Comparison of ENCODE assay signal across 8 cellular contexts in genomic region chr5:179060116-179061008, GRCh38. TPM values are rescaled to one million over a fixed set of nuclear protein-coding genes. Genes with fewer than 3 reads are reported as not detected.
DNase-seq lines count a peak whose midpoint lies in the region; ATAC-seq, FAIRE-seq and TF ChIP-seq lines count a peak whose summit lies in the region.

TSS of gene ZNF354C (plus strand) at chr5:179060373. CDS start at chr5:179062069, 1,696 bp downstream.

- no peak for FAIRE-seq in bronchial epithelial cell (lab: Jason Lieb, UNC)

- H3K36me3 ChIP-seq in HUES64 (ENCODE audit: insufficient read depth, low read length) (no peaks in the 10 kb centered on the region), bronchial epithelial cell (ENCODE audit: control insufficient read depth, insufficient read depth, low read length) (no peaks in the 10 kb centered on the region), iPS-18a (ENCODE audit: control insufficient read depth, low read depth, low read length) (no peaks in the 10 kb centered on the region), gastrocnemius medialis (peaks cover 0 to 35% of the 10 kb centered on the region in 2 donors)

- H3K9ac ChIP-seq in HUES64 (ENCODE audit: low read depth, low read length) = peak within 1 kb of the TSS; percentile 72
- no peak within 1 kb of the TSS for H3K9ac ChIP-seq in iPS-18a (ENCODE audit: low read length)

- DNase-seq in activated CD4-positive, CD25-positive, alpha-beta regulatory T cell treated with anti-CD3 and anti-CD28 coated beads, Interleukin-2, amount 50 U/mL, for 16 hours (ENCODE audit: low read depth, low spot score) = peak; percentile 73
- DNase-seq in bronchial epithelial cell (ENCODE audit: low read depth) = peak; percentile 60
- DNase-seq in gastrocnemius medialis = peak; percentile 74 to 77
- no peak for DNase-seq in NCI-H2107 (lab: John Stamatoyannopoulos, UW)
- DNase-seq in NK-92 (lab: John Stamatoyannopoulos, UW; ENCODE audit: unreplicated experiment) = no peak

- H3K27me3 ChIP-seq in HUES64 (ENCODE audit: insufficient read depth, low read length) = no peaks in the 10 kb centered on the region
- H3K27me3 ChIP-seq in bronchial epithelial cell (ENCODE audit: control insufficient read depth, insufficient read depth, low read length) = no peaks in the 10 kb centered on the region
- H3K27me3 ChIP-seq in iPS-18a (ENCODE audit: control insufficient read depth, insufficient read depth, low read length) = no peaks in the 10 kb centered on the region
- H3K27me3 ChIP-seq in gastrocnemius medialis = peaks cover 0 to 4% (median 0%) of the 10 kb centered on the region in 3 donors

- peak in 1 of 2 donors; percentile 48 for TF ChIP-seq POLR2A in gastrocnemius medialis (IDR thresholded peaks at IDR 0.05)

- in situ Hi-C loops in gastrocnemius medialis (cut with MboI; ENCODE audit: low sequenced_read_pairs in 4 of 4) = loop anchor here (5.0 to 25.0 kb wide), 5 partner anchors 203 to 336 kb away; partner anchors contain the start of genes ZNF354B (in 4 of the 4) and ZNF354A (in 2 of the 4)

- peaks cover 3% of the 10 kb centered on the region; the same call in 1 of the 2 replicates for H3K4me1 ChIP-seq in HUES64 (ENCODE audit: insufficient read depth, low read length)
- no peaks in the 10 kb centered on the region for H3K4me1 ChIP-seq in iPS-18a (ENCODE audit: control insufficient read depth, low read depth, low read length)
- peaks cover 5 to 7% of the 10 kb centered on the region in 2 donors for H3K4me1 ChIP-seq in gastrocnemius medialis

- intact Hi-C loops in gastrocnemius medialis (cut with DNase I; ENCODE audit: low total_unique reads) = loop anchor here (1.0 to 2.0 kb wide), 5 partner anchors 37 to 1232 kb away; partner anchors contain the start of genes MAPK9, ZNF354A, ZNF354B and ZNF879

- ATAC-seq in GM18498 (IDR thresholded peaks at IDR 0.05; ENCODE audit: unreplicated experiment) = peak; percentile 91
- ATAC-seq in gastrocnemius medialis = peak; percentile 90 to 95

- 54% methylated on average over 81 of the region's 81 CpGs for WGBS in HUES64

- H3K27ac ChIP-seq in HUES64 (ENCODE audit: low read depth, low read length) (no peak within 1 kb of the TSS), iPS-18a (ENCODE audit: low read length) (no peak within 1 kb of the TSS), gastrocnemius medialis (peak within 1 kb of the TSS; percentile 63 to 76 (median 74))

- H3K4me3 ChIP-seq in HUES64 (ENCODE audit: low read length) (peak within 1 kb of the TSS; percentile 74), bronchial epithelial cell (ENCODE audit: low read depth, low read length) (peak within 1 kb of the TSS; percentile 58), iPS-18a (ENCODE audit: low read length) (peak within 1 kb of the TSS; percentile 46), gastrocnemius medialis (peak within 1 kb of the TSS; percentile 71 to 91 (median 84))

- H3K9me3 ChIP-seq in HUES64 (ENCODE audit: insufficient read depth, low read depth, low read length) (peaks cover 71% of the 10 kb centered on the region), iPS-18a (ENCODE audit: control insufficient read depth, low read depth, low read length) (peaks cover 23% of the 10 kb centered on the region), gastrocnemius medialis (peaks cover 0 to 6% (median 0%) of the 10 kb centered on the region in 3 donors)

- TF ChIP-seq CTCF in bronchial epithelial cell (IDR thresholded peaks at IDR 0.05; ENCODE audit: insufficient read depth, low read length, severe bottlenecking) (no peak), gastrocnemius medialis (IDR thresholded peaks at IDR 0.05 in 4 of 5, conservative IDR thresholded peaks at IDR 0.05 in 1 of 5) (peak in 1 of 5 experiments; percentile 15)

RNA-seq across cellular contexts. Expression of gene ZNF354C, which starts in this region (rescaled TPM):
- 2.8 TPM for polyA plus RNA-seq in HUES64 (2013, experiment 1 of 2)
- 4.4 TPM for polyA plus RNA-seq in HUES64 (2013, experiment 2 of 2)
- 3.3 and 3.9 TPM in 2 replicates for total RNA-seq in bronchial epithelial cell
- total RNA-seq in gastrocnemius medialis = 1 to 10 TPM; 1.6 to 3.5 (median 2.3) TPM

Comparison
In these comparisons a context has a peak if more than half of its experiments do, and no peak if none do; other contexts are left out.
1. H3K27ac ChIP-seq: peak in gastrocnemius medialis (4 of 4); none in HUES64 (single experiment) and iPS-18a (single experiment).
2. DNase-seq: peak in activated CD4-positive, CD25-positive, alpha-beta regulatory T cell treated with anti-CD3 and anti-CD28 coated beads, Interleukin-2, amount 50 U/mL, for 16 hours (single experiment), bronchial epithelial cell (single experiment) and gastrocnemius medialis (2 of 2); none in NCI-H2107 (single experiment) and NK-92 (single experiment).
3. Peak in every context shown above with its lines, with median percentiles within 50 percentile points of each other: H3K4me3 ChIP-seq.